In the genomic region with DNA sequence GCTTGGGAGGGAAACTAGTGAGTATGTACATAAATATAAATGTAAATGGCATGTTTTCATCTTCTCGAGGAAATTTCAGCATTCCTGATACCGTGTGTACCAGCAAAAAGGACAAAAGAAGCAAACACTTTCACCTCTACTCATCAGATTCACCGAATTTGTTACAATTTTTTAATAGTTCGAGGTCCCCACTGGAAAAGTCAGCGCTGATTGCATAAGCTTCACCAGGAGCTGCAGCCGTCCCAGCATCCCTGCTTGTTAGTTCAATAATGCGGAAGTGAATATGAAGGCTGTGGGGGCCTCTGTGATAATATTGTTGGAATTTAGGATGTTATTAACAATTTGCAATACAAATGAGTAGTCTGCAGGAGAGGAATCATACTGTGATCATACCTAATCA, we compare ENCODE assay signal across 10 cellular contexts.
"Had no signal": no experiment of that assay in that cellular context is flagged by ENCODE, and none has a peak within 500 bp of the region (broad histone marks: within the 10 kb centered on the region; RNA-seq: fewer than 3 reads in every experiment).

No MANE protein-coding gene starts in this region.

- H3K9me3 Mint-ChIP-seq: H9 had no signal

- FAIRE-seq: H1, H54 had no signal

- DNase-seq: GM23248, GOT3, H7, H9, HCEC 1CT, HFFc6 had no signal

- ATAC-seq: HCT116 had no signal

- H3K4me3 Mint-ChIP-seq: H9, HFFc6 had no signal

- H3K4me1 Mint-ChIP-seq: H9 had no signal

- H2AFZ ChIP-seq: GM23248 had no signal

- H3K27ac Mint-ChIP-seq: H9, HFFc6 had no signal

- H3K4me3 ChIP-seq: GM23248, HAP-1 had no signal

- H3K4me1 ChIP-seq: HAP-1 had no signal

- H3K36me3 ChIP-seq: HAP-1 had no signal

- H3K9me3 ChIP-seq: HAP-1 had no signal

- H3K27ac ChIP-seq: GM23248 had no signal
